Comparison of ENCODE assay signal across 26 cellular contexts in the genomic region with DNA sequence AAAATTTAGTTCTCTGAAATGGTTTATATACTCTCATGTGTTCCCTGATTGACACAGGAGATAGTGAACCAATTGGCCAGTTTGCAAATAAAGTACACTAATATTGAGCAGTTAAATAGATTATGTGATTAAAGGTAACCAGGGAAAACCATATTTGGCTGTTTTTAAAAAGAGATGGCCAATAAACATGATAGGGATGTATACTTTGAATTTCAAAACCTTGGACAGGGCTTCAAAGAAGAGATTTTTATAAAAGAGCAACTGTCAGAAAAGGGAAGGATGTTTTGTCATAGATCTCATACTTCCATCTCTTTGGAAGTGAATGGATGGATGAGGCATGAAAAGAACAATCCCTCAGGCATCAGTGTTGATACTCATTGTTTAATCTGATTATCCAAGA.
"Had no signal": no experiment of that assay in that cellular context is flagged by ENCODE, and none has a peak within 500 bp of the region (broad histone marks: within the 10 kb centered on the region; RNA-seq: fewer than 3 reads in every experiment).

No MANE protein-coding gene starts in this region.

- H3K4me1 Mint-ChIP-seq: nephron progenitor cell; stimulated activated effector memory CD8-positive, alpha-beta T cell treated with anti-CD3 and anti-CD28 coated beads, Interleukin-12 subunit alpha, Interleukin-12 subunit beta, amount 100 ng/mL, for 72 hours; stimulated activated naive B cell treated with anti-CD40 and anti-IgM and Interleukin-4, amounts not matched to agents 10 μg/mL and 1 μg/mL and 100 μg/mL, for 72 hours had no signal

- H3K4me3 Mint-ChIP-seq: natural killer cell treated with Interleukin-12 subunit alpha and Interleukin-12 subunit beta and Interleukin-15 and Interleukin-18, amount 100 ng/mL, for 72 hours; nephron progenitor cell; neural crest cell; stimulated activated effector memory CD8-positive, alpha-beta T cell treated with anti-CD3 and anti-CD28 coated beads, Interleukin-12 subunit alpha, Interleukin-12 subunit beta, amount 100 ng/mL, for 72 hours; stimulated activated naive B cell treated with anti-CD40 and anti-IgM and Interleukin-4, amounts not matched to agents 10 μg/mL and 1 μg/mL and 100 μg/mL, for 72 hours; stimulated activated naive CD8-positive, alpha-beta T cell treated with anti-CD3 and anti-CD28 coated beads, Interleukin-15, Interleukin-2, amounts not matched to agents 100 ng/mL and 50 ng/mL, for 24 hours had no signal

- H3K27me3 Mint-ChIP-seq: natural killer cell treated with Interleukin-12 subunit alpha and Interleukin-12 subunit beta and Interleukin-15 and Interleukin-18, amount 100 ng/mL, for 72 hours; stimulated activated naive CD8-positive, alpha-beta T cell treated with anti-CD3 and anti-CD28 coated beads, Interleukin-15, Interleukin-2, amounts not matched to agents 100 ng/mL and 50 ng/mL, for 24 hours had no signal

- ATAC-seq: natural killer cell treated with Interleukin-12 subunit alpha and Interleukin-12 subunit beta and Interleukin-15 and Interleukin-18, amount 100 ng/mL, for 72 hours; pancreas; right cardiac atrium; right lobe of liver; stimulated activated effector memory CD8-positive, alpha-beta T cell treated with anti-CD3 and anti-CD28 coated beads, Interleukin-12 subunit alpha, Interleukin-12 subunit beta, amount 100 ng/mL, for 72 hours; stimulated activated naive B cell treated with anti-CD40 and anti-IgM and Interleukin-4, amounts not matched to agents 10 μg/mL and 1 μg/mL and 100 μg/mL, for 72 hours had no signal

- H3K9me3 Mint-ChIP-seq: natural killer cell treated with Interleukin-12 subunit alpha and Interleukin-12 subunit beta and Interleukin-15 and Interleukin-18, amount 100 ng/mL, for 72 hours; nephron progenitor cell; neural crest cell; stimulated activated naive CD8-positive, alpha-beta T cell treated with anti-CD3 and anti-CD28 coated beads, Interleukin-15, Interleukin-2, amounts not matched to agents 100 ng/mL and 50 ng/mL, for 24 hours had no signal

- H3K36me3 ChIP-seq: neutrophil, pancreas, prostate gland, right lobe of liver, sigmoid colon, stomach, thoracic aorta, thyroid gland, tibial nerve, upper lobe of left lung, vagina had no signal

- H3K27ac ChIP-seq: neutrophil, pancreas, prostate gland, right lobe of liver, sigmoid colon, stomach, thoracic aorta, thyroid gland, tibial nerve, upper lobe of left lung, vagina had no signal

- H3K4me1 ChIP-seq: pancreas, prostate gland, right lobe of liver, sigmoid colon, thyroid gland, upper lobe of left lung, vagina had no signal

- H3K36me3 Mint-ChIP-seq: natural killer cell treated with Interleukin-12 subunit alpha and Interleukin-12 subunit beta and Interleukin-15 and Interleukin-18, amount 100 ng/mL, for 72 hours; stimulated activated effector memory CD8-positive, alpha-beta T cell treated with anti-CD3 and anti-CD28 coated beads, Interleukin-12 subunit alpha, Interleukin-12 subunit beta, amount 100 ng/mL, for 72 hours; stimulated activated naive B cell treated with anti-CD40 and anti-IgM and Interleukin-4, amounts not matched to agents 10 μg/mL and 1 μg/mL and 100 μg/mL, for 72 hours had no signal

- H3K4me3 ChIP-seq: pancreas, prostate gland, right lobe of liver, sigmoid colon, stomach, thoracic aorta, thyroid gland, tibial nerve, upper lobe of left lung, vagina had no signal

- H3K27ac Mint-ChIP-seq: natural killer cell treated with Interleukin-12 subunit alpha and Interleukin-12 subunit beta and Interleukin-15 and Interleukin-18, amount 100 ng/mL, for 72 hours; nephron progenitor cell; stimulated activated effector memory CD8-positive, alpha-beta T cell treated with anti-CD3 and anti-CD28 coated beads, Interleukin-12 subunit alpha, Interleukin-12 subunit beta, amount 100 ng/mL, for 72 hours; stimulated activated naive B cell treated with anti-CD40 and anti-IgM and Interleukin-4, amounts not matched to agents 10 μg/mL and 1 μg/mL and 100 μg/mL, for 72 hours; stimulated activated naive CD8-positive, alpha-beta T cell treated with anti-CD3 and anti-CD28 coated beads, Interleukin-15, Interleukin-2, amounts not matched to agents 100 ng/mL and 50 ng/mL, for 24 hours had no signal

- DNase-seq: nephron progenitor cell; nucleus accumbens; pancreas; right cardiac atrium; right lobe of liver; sigmoid colon; small intestine; stimulated activated CD4-positive, alpha-beta T cell treated with anti-CD3 and anti-CD28 coated beads, Interleukin-15, amount 100 ng/mL, for 24 hours; stimulated activated CD4-positive, alpha-beta T cell treated with anti-CD3 and anti-CD28 coated beads, Interleukin-2, amount 100 ng/mL, for 24 hours; stimulated activated CD4-positive, alpha-beta T cell treated with anti-CD3 and anti-CD28 coated beads, Interleukin-2, amount 100 ng/mL, for 48 hours; stimulated activated CD4-positive, alpha-beta T cell treated with anti-CD3 and anti-CD28 coated beads, Interleukin-4, amount 100 ng/mL, for 24 hours; stimulated activated naive B cell treated with anti-CD40 and anti-IgM and Interleukin-4, amounts not matched to agents 10 μg/mL and 1 μg/mL and 100 μg/mL, for 72 hours; stimulated activated naive CD4-positive, alpha-beta T cell treated with Interleukin-2 at 50 U/mL for 16 hours; stomach; thyroid gland; trophoblast cell; upper lobe of left lung had no signal

- H3K9me3 ChIP-seq: neutrophil, pancreas, prostate gland, right lobe of liver, sigmoid colon, stomach, thoracic aorta, thyroid gland, tibial nerve, upper lobe of left lung, vagina had no signal
